23 cellular contexts compared by ENCODE assay signal in the genomic region with DNA sequence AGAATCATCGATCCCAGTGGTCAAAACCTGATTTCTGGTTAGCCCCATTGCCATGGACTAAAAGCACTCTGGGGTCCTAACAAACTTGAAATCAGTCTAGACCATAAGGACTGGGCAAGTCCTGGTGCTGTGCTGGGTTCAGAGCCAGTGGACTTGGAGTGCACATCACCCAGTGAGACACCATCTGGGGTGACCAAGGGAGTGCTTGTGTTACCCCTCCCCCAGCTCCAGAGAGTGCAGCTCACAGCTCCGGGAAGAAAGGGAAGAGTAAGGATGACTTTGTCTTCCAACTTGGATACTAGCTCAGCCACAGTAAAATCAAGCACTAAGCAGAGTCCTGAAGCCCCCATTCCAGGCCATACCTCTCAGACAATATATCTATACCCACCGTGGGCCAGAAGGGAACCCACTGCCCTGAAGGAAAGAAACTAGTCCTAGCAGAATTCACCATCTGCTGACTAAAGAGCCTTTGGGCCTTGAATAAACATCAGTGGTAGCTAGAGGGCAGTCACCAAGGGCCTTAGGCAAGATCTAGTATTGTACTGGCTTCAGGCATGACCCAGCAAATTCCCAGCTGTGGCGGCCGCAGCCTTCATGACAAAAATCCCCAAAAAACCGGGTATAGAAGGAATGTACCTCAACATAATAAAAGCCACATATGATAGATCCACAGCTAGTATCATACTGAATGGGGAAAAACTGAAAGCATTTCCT.
"Had no signal": no experiment of that assay in that cellular context is flagged by ENCODE, and none has a peak within 500 bp of the region (broad histone marks: within the 10 kb centered on the region; RNA-seq: fewer than 3 reads in every experiment).

No MANE protein-coding gene starts in this region.

- H3K9me3 Mint-ChIP-seq: activated T-helper 1 cell treated with anti-CD3 and anti-CD28 coated beads, Interleukin-12 subunit alpha, Interleukin-12 subunit beta, Interleukin-2, Interleukin-4 antibody, amounts not matched to agents 30 ng/mL and 10 ng/mL and 1 ng/mL, durations not matched to agents 14 hours and 24 hours and 36 hours; stimulated activated naive CD8-positive, alpha-beta T cell treated with anti-CD3 and anti-CD28 coated beads, Interleukin-15, amount 100 ng/mL, for 72 hours had no signal

- H3K79me2 ChIP-seq: parathyroid adenoma had no signal

- H3K4me1 Mint-ChIP-seq: activated naive CD8-positive, alpha-beta T cell treated with anti-CD3 and anti-CD28 coated beads, Interleukin-2, amount 50 U/mL, for 24 hours; stimulated activated naive CD8-positive, alpha-beta T cell treated with anti-CD3 and anti-CD28 coated beads, Interleukin-15, amount 100 ng/mL, for 72 hours had no signal

- H3K27me3 Mint-ChIP-seq: dendritic cell treated with granulocyte-macrophage colony-stimulating factor and Interleukin-4, amounts not matched to agents 40 ng/mL and 50 ng/mL, for 4 days had no signal

- H3K27ac Mint-ChIP-seq: activated CD8-positive, alpha-beta T cell treated with anti-CD3 and anti-CD28 coated beads, Interleukin-2, amount 10 ng/mL, durations not matched to agents 7 days and 5 days; activated naive CD8-positive, alpha-beta T cell treated with anti-CD3 and anti-CD28 coated beads, Interleukin-2, amount 50 U/mL, for 24 hours; activated T-helper 1 cell treated with anti-CD3 and anti-CD28 coated beads, Interleukin-12 subunit alpha, Interleukin-12 subunit beta, Interleukin-2, Interleukin-4 antibody, amounts not matched to agents 30 ng/mL and 10 ng/mL and 1 ng/mL, durations not matched to agents 14 hours and 24 hours and 36 hours; dendritic cell treated with granulocyte-macrophage colony-stimulating factor and Interleukin-4, amounts not matched to agents 40 ng/mL and 50 ng/mL, for 4 days; natural killer cell treated with Interleukin-12 subunit alpha and Interleukin-12 subunit beta and Interleukin-15 and Interleukin-18, amount 100 ng/mL, for 72 hours; stimulated activated naive CD8-positive, alpha-beta T cell treated with anti-CD3 and anti-CD28 coated beads, Interleukin-15, amount 100 ng/mL, for 72 hours had no signal

- DNase-seq: activated CD4-positive, alpha-beta T cell treated with anti-CD3 and anti-CD28 coated beads, Interleukin-2, amount 50 U/mL, for 1 hour; activated CD4-positive, CD25-positive, alpha-beta regulatory T cell treated with anti-CD3 and anti-CD28 coated beads, Interleukin-2, amount 50 U/mL, for 72 hours; activated CD8-positive, alpha-beta T cell treated with anti-CD3 and anti-CD28 coated beads, Interleukin-2, amount 10 ng/mL, durations not matched to agents 7 days and 5 days; activated gamma-delta T cell; activated naive CD4-positive, alpha-beta T cell treated with anti-CD3 and anti-CD28 coated beads, Interleukin-2, amount 50 U/mL, for 16 hours; activated naive CD8-positive, alpha-beta T cell treated with anti-CD3 and anti-CD28 coated beads, Interleukin-2, amount 50 U/mL, for 24 hours; effector CD8-positive, alpha-beta T cell; foreskin keratinocyte; hippocampal formation; left ventricle myocardium superior; mammary epithelial cell; midbrain; right cardiac atrium; stimulated activated CD4-positive, alpha-beta T cell treated with anti-CD3 and anti-CD28 coated beads, Interleukin-1b, Interleukin-23, amount 100 ng/mL, for 48 hours; stimulated activated naive CD8-positive, alpha-beta T cell treated with anti-CD3 and anti-CD28 coated beads, Interleukin-15, amount 100 ng/mL, for 72 hours; tibial artery had no signal

- FAIRE-seq: islet of Langerhans had no signal

- ATAC-seq: activated CD8-positive, alpha-beta T cell treated with anti-CD3 and anti-CD28 coated beads, Interleukin-2, amount 10 ng/mL, durations not matched to agents 7 days and 5 days; activated naive CD8-positive, alpha-beta T cell treated with anti-CD3 and anti-CD28 coated beads, Interleukin-2, amount 50 U/mL, for 24 hours; foreskin keratinocyte; left ventricle myocardium superior; natural killer cell treated with Interleukin-12 subunit alpha and Interleukin-12 subunit beta and Interleukin-15 and Interleukin-18, amount 100 ng/mL, for 72 hours; right cardiac atrium; stimulated activated naive CD8-positive, alpha-beta T cell treated with anti-CD3 and anti-CD28 coated beads, Interleukin-15, amount 100 ng/mL, for 72 hours had no signal

- H2AFZ ChIP-seq: parathyroid adenoma had no signal

- H3K36me3 ChIP-seq: tibial artery had no signal

- H3K36me3 Mint-ChIP-seq: natural killer cell treated with Interleukin-12 subunit alpha and Interleukin-12 subunit beta and Interleukin-15 and Interleukin-18, amount 100 ng/mL, for 72 hours had no signal

- H3K27me3 ChIP-seq: tibial artery had no signal

- H3K4me3 ChIP-seq: skin epidermis, tibial artery had no signal

- H3K9ac ChIP-seq: parathyroid adenoma had no signal

- H3K27ac ChIP-seq: foreskin keratinocyte, parathyroid adenoma, skin epidermis, tibial artery, VCaP had no signal

- H3K4me3 Mint-ChIP-seq: activated CD8-positive, alpha-beta T cell treated with anti-CD3 and anti-CD28 coated beads, Interleukin-2, amount 10 ng/mL, durations not matched to agents 7 days and 5 days; activated naive CD8-positive, alpha-beta T cell treated with anti-CD3 and anti-CD28 coated beads, Interleukin-2, amount 50 U/mL, for 24 hours; activated T-helper 1 cell treated with anti-CD3 and anti-CD28 coated beads, Interleukin-12 subunit alpha, Interleukin-12 subunit beta, Interleukin-2, Interleukin-4 antibody, amounts not matched to agents 30 ng/mL and 10 ng/mL and 1 ng/mL, durations not matched to agents 14 hours and 24 hours and 36 hours; dendritic cell treated with granulocyte-macrophage colony-stimulating factor and Interleukin-4, amounts not matched to agents 40 ng/mL and 50 ng/mL, for 4 days; natural killer cell treated with Interleukin-12 subunit alpha and Interleukin-12 subunit beta and Interleukin-15 and Interleukin-18, amount 100 ng/mL, for 72 hours; stimulated activated naive CD8-positive, alpha-beta T cell treated with anti-CD3 and anti-CD28 coated beads, Interleukin-15, amount 100 ng/mL, for 72 hours had no signal

- H3K4me1 ChIP-seq: foreskin keratinocyte, parathyroid adenoma, tibial artery had no signal
